In genomic region chr2:95648894-95649544, GRCh38 we compare ENCODE assay signal across 6 cellular contexts. TPM values are rescaled to one million over a fixed set of nuclear protein-coding genes. Genes with fewer than 3 reads are reported as not detected.
"Had no signal": no experiment of that assay in that cellular context is flagged by ENCODE, and none has a peak within 500 bp of the region (broad histone marks: within the 10 kb centered on the region; RNA-seq: fewer than 3 reads in every experiment).

No MANE protein-coding gene starts in this region.

RNA-seq across cellular contexts. Expression of gene TRIM43, which starts 57.2 kb away (rescaled TPM):
- total RNA-seq: H4, H7, HepG2, HFFc6, HT1080 had no signal
- polyA plus RNA-seq: HepG2, IgD-negative memory B cell had no signal
